In genomic region chr14:64762044-64763034, GRCh38 we compare ENCODE assay signal across 8 cellular contexts. TPM values are rescaled to one million over a fixed set of nuclear protein-coding genes. Genes with fewer than 3 reads are reported as not detected.
DNase-seq lines count a peak whose midpoint lies in the region; ATAC-seq and TF ChIP-seq lines count a peak whose summit lies in the region.

No MANE protein-coding gene starts in this region.

- DNase-seq in LNCaP clone FGC (ENCODE audit: low read depth) (peak; percentile 72), RWPE2 (ENCODE audit: low spot score) (peak; percentile 97), MCF 10A (ENCODE audit: unreplicated experiment) (peak; percentile 94), immature natural killer cell (peak; percentile 25 to 55 (median 42)), smooth muscle cell of the brain vasculature (ENCODE audit: low read depth, low spot score) (peak; percentile 82), GM23338 (ENCODE audit: low spot score) (no peak), GM19240 (ENCODE audit: insufficient read length, low spot score) (no peak)

- POLR2A ChIA-PET in MCF 10A (lab: Yijun Ruan, JAX) = interaction anchor here (0.8 to 2.7 kb wide), 30 partner anchors 12 to 260 kb away, joined by 3 to 48 read pairs (median 4); partner anchors contain the start of genes CHURC1, HSPA2, PLEKHG3 and ZBTB1

- H3K27ac ChIP-seq in C4-2B = peak overlapping the region; percentile 2
- peak overlapping the region; percentile 70 for H3K27ac ChIP-seq in RWPE2 (ENCODE audit: poor library complexity, severe bottlenecking)
- no peak overlapping the region for H3K27ac ChIP-seq in GM23338 (ENCODE audit: low read depth)

- no peaks in the 10 kb centered on the region for H3K36me3 ChIP-seq in RWPE2 (ENCODE audit: low read depth)
- H3K36me3 ChIP-seq in GM23338 (ENCODE audit: insufficient read depth) = no peaks in the 10 kb centered on the region

- peaks cover 10% of the 10 kb centered on the region; the same call in 1 of the 2 replicates for H3F3A ChIP-seq in GM23338 (replicated peaks; ENCODE audit: low read depth)

- ATAC-seq in RWPE2 (ENCODE audit: low read depth) (peak; percentile 45), GM23338 (no peak)

- CTCF ChIA-PET in MCF 10A (lab: Yijun Ruan, JAX) = interaction anchor here (0.6 to 5.5 kb wide), 18 partner anchors 17 to 421 kb away, joined by 3 to 68 read pairs (median 3); partner anchors contain the start of gene HSPA2

- BruUV-seq in MCF 10A (replicated peaks; lab: Mats Ljungman, UMichigan) = no TSS peak

- no peak overlapping the region for H3K4me2 ChIP-seq in GM23338

- peak overlapping the region; percentile 30 for H3K4me3 Mint-ChIP-seq in MCF 10A (ENCODE audit: unreplicated experiment)
- H3K4me3 Mint-ChIP-seq in immature natural killer cell = peak overlapping the region in 4 of 5 donors; percentile 41 to 68 (median 49)
- no peak overlapping the region for H3K4me3 Mint-ChIP-seq in GM23338

- H3K9me3 Mint-ChIP-seq in MCF 10A (ENCODE audit: unreplicated experiment) (no peaks in the 10 kb centered on the region), immature natural killer cell (no peaks in the 10 kb centered on the region), GM23338 (no peaks in the 10 kb centered on the region)

- intact Hi-C loops in MCF 10A (cut with micrococcal nuclease) = loop anchor here (1.0 to 5.0 kb wide), 4 partner anchors 56 to 260 kb away; partner anchors contain the start of genes ZBTB1 and ZBTB25

- H3K4me1 ChIP-seq in RWPE2 (ENCODE audit: insufficient read depth, poor library complexity, severe bottlenecking) (peaks cover 52% of the 10 kb centered on the region), GM23338 (ENCODE audit: insufficient read depth) (peaks cover 43% of the 10 kb centered on the region)

- H3K27me3 ChIP-seq in RWPE2 (ENCODE audit: insufficient read depth, poor library complexity, severe bottlenecking) = no peaks in the 10 kb centered on the region
- no peaks in the 10 kb centered on the region for H3K27me3 ChIP-seq in GM23338 (ENCODE audit: insufficient read depth)

- peaks cover 4% of the 10 kb centered on the region for H3K36me3 Mint-ChIP-seq in MCF 10A (ENCODE audit: insufficient read depth, unreplicated experiment)
- H3K36me3 Mint-ChIP-seq in immature natural killer cell = no peaks in the 10 kb centered on the region
- H3K36me3 Mint-ChIP-seq in GM23338 (ENCODE audit: low read depth) = no peaks in the 10 kb centered on the region; the same call in 2 of the 3 replicates

- no peaks in the 10 kb centered on the region for H3K9me3 ChIP-seq in RWPE2 (ENCODE audit: severe bottlenecking)

- no peaks in the 10 kb centered on the region for H3K9me2 ChIP-seq in GM23338 (ENCODE audit: insufficient read depth)

- peaks cover 75% of the 10 kb centered on the region for H3K4me1 Mint-ChIP-seq in MCF 10A (ENCODE audit: insufficient read depth, unreplicated experiment)
- H3K4me1 Mint-ChIP-seq in immature natural killer cell = peaks cover 74 to 75% of the 10 kb centered on the region in 2 donors
- peaks cover 72% of the 10 kb centered on the region for H3K4me1 Mint-ChIP-seq in GM23338

- peak; percentile 39 for TF ChIP-seq CTCF in C4-2B (conservative IDR thresholded peaks at IDR 0.05)
- no peak for TF ChIP-seq CTCF in LNCaP clone FGC (IDR thresholded peaks at IDR 0.05; ENCODE audit: control insufficient read depth, extremely low read depth, insufficient read depth)
- TF ChIP-seq CTCF in RWPE2 (IDR thresholded peaks at IDR 0.05; ENCODE audit: poor library complexity, severe bottlenecking) = no peak
- TF ChIP-seq CTCF in MCF 10A (IDR thresholded peaks at IDR 0.05; ENCODE audit: unreplicated experiment) = peak; percentile 3
- no peak for TF ChIP-seq CTCF in GM23338 (conservative IDR thresholded peaks at IDR 0.05; ENCODE audit: low read depth in 2 of 2)

- H2AFZ ChIP-seq in GM23338 = no peak overlapping the region

- H3K27ac Mint-ChIP-seq in MCF 10A (ENCODE audit: low read depth, unreplicated experiment) = peak overlapping the region; percentile 55
- H3K27ac Mint-ChIP-seq in immature natural killer cell = peak overlapping the region in 2 of 6 donors; percentile 51 to 77
- H3K27ac Mint-ChIP-seq in GM23338 = no peak overlapping the region

- H3K4me3 ChIP-seq in LNCaP clone FGC (ENCODE audit: low read depth, low read length) (no peak overlapping the region), RWPE2 (ENCODE audit: severe bottlenecking) (no peak overlapping the region), GM23338 (no peak overlapping the region)

- no peaks in the 10 kb centered on the region for H4K20me1 ChIP-seq in GM23338 (replicated peaks; ENCODE audit: insufficient read depth)

- H3K27me3 Mint-ChIP-seq in MCF 10A (ENCODE audit: insufficient read depth, unreplicated experiment) (no peaks in the 10 kb centered on the region), immature natural killer cell (ENCODE audit: low read depth in 3 of 3) (peaks cover 4 to 49% (median 31%) of the 10 kb centered on the region in 3 donors), GM23338 (ENCODE audit: insufficient read depth, low read depth, poor library complexity) (peaks cover 23% of the 10 kb centered on the region)

- no peaks in the 10 kb centered on the region for H3K79me2 ChIP-seq in GM23338 (replicated peaks; ENCODE audit: insufficient read depth)

TF ChIP-seq in GM23338, 12 proteins besides CTCF, POLR2A, EP300 and RAD21 (continues in another document):
- no peak for TF ChIP-seq ZNF114 (CRISPR knock-in tag; IDR thresholded peaks at IDR 0.05)
- TF ChIP-seq JUNB (IDR thresholded peaks at IDR 0.05; ENCODE audit: unreplicated experiment) = no peak
- no peak for TF ChIP-seq EZH2 (IDR thresholded peaks at IDR 0.05; ENCODE audit: low read depth, unreplicated experiment)
- TF ChIP-seq ZNF462 (CRISPR knock-in tag; IDR thresholded peaks at IDR 0.05) = no peak
- no peak for TF ChIP-seq NANOG (IDR thresholded peaks at IDR 0.05; ENCODE audit: borderline replicate concordance)
- no peak for TF ChIP-seq ZNF331 (CRISPR knock-in tag; IDR thresholded peaks at IDR 0.05; ENCODE audit: low read depth)
- no peak for TF ChIP-seq STAT1 (IDR thresholded peaks at IDR 0.05; ENCODE audit: unreplicated experiment)

RNA-seq across cellular contexts. Expression of gene PLEKHG3, which starts 58.1 kb away (rescaled TPM):
- total RNA-seq in MCF 10A (2022) = 52.9 and 72.8 TPM in 2 replicates
- 100 to 1,000 TPM in 1 of 3 donors, 10 to 100 TPM in 2; 36.8 to 216 (median 71.4) TPM for polyA plus RNA-seq in immature natural killer cell
- total RNA-seq in GM23338 (2014; rRNA removed; shearing (Covaris generic)) = 83.1 and 83.9 TPM in 2 replicates
- 23.0 and 30.8 TPM in 2 replicates for polyA plus RNA-seq in GM23338 (2016; fragmentation: Nextera tagmentation; extraction: Ambion mirVana)

Comparison
In these comparisons a context has a peak if more than half of its experiments do, and no peak if none do; other contexts are left out.
1. CTCF ChIP-seq: peak in C4-2B (single experiment) and MCF 10A (single experiment); none in LNCaP clone FGC (single experiment), RWPE2 (single experiment) and GM23338 (0 of 2).
2. DNase-seq: peak in LNCaP clone FGC (single experiment), RWPE2 (single experiment), MCF 10A (single experiment), immature natural killer cell (3 of 3) and smooth muscle cell of the brain vasculature (single experiment); none in GM23338 (single experiment) and GM19240 (single experiment).